In genomic region chr9:107422189-107422802, GRCh38 we compare ENCODE assay signal across 8 cellular contexts.
DNase-seq lines count a peak whose midpoint lies in the region; ATAC-seq and TF ChIP-seq lines count a peak whose summit lies in the region.

No MANE protein-coding gene starts in this region.

- H3K27me3 ChIP-seq in MG63 (no peaks in the 10 kb centered on the region), lower lobe of right lung (ENCODE audit: low read depth) (no peaks in the 10 kb centered on the region)
- H3K27me3 ChIP-seq in CD4-positive, alpha-beta memory T cell (ENCODE audit: insufficient read depth, low read length) = no peaks in the 10 kb centered on the region

- CTCF ChIA-PET in CD4-positive, alpha-beta memory T cell (lab: Charles Lee; ENCODE audit: partially characterized antibody) = interaction anchor here (1.6 kb wide), 1 partner anchor 1532 kb away, joined by 4 read pairs; no protein-coding TSS in a partner anchor

- H3K36me3 ChIP-seq in MG63 = no peaks in the 10 kb centered on the region
- H3K36me3 ChIP-seq in lower lobe of right lung = no peaks in the 10 kb centered on the region
- no peaks in the 10 kb centered on the region for H3K36me3 ChIP-seq in CD4-positive, alpha-beta memory T cell (ENCODE audit: insufficient read depth, low read length)

- POLR2A ChIA-PET in CD4-positive, alpha-beta memory T cell (lab: Charles Lee; ENCODE audit: partially characterized antibody) = interaction anchor here (0.7 kb wide), 1 partner anchor 67 kb away, joined by 3 read pairs; the partner anchor contains the start of gene KLF4

- peaks cover 10% of the 10 kb centered on the region for H3K4me1 Mint-ChIP-seq in CD14-positive monocyte
- peaks cover 1 to 8% (median 4%) of the 10 kb centered on the region in 4 donors for H3K4me1 Mint-ChIP-seq in CD4-positive, alpha-beta memory T cell

- intact Hi-C loops in CD14-positive monocyte (cut with micrococcal nuclease) = loop anchor here (5.0 to 10.0 kb wide), 3 partner anchors 1143 to 1530 kb away; no protein-coding TSS in a partner anchor
- intact Hi-C loops in lower lobe of right lung (cut with DNase I) = no loop called here
- intact Hi-C loops in CD4-positive, alpha-beta memory T cell (cut with micrococcal nuclease) = no loop called here

- ATAC-seq in lower lobe of right lung = peak; percentile 76 to 82

- no peaks in the 10 kb centered on the region for H3K36me3 Mint-ChIP-seq in CD14-positive monocyte
- H3K36me3 Mint-ChIP-seq in CD4-positive, alpha-beta memory T cell = no peaks in the 10 kb centered on the region

- H3K9me3 ChIP-seq in MG63 (no peaks in the 10 kb centered on the region), lower lobe of right lung (no peaks in the 10 kb centered on the region)
- H3K9me3 ChIP-seq in CD4-positive, alpha-beta memory T cell (ENCODE audit: control insufficient read depth in 1 of 2, low read length in 2 of 2) = no peaks in the 10 kb centered on the region

- H3K27me3 Mint-ChIP-seq in CD14-positive monocyte (ENCODE audit: low read depth in 3 of 3) = peaks cover 4 to 9% (median 8%) of the 10 kb centered on the region in 3 donors
- peaks cover 4 to 8% of the 10 kb centered on the region in 2 donors for H3K27me3 Mint-ChIP-seq in CD4-positive, alpha-beta memory T cell

- H3K4me3 ChIP-seq in MG63 = no peak overlapping the region
- H3K4me3 ChIP-seq in lower lobe of right lung = no peak overlapping the region
- no peak overlapping the region for H3K4me3 ChIP-seq in CD4-positive, alpha-beta memory T cell (ENCODE audit: low read length in 2 of 2)

- H3K9me3 Mint-ChIP-seq in CD14-positive monocyte = peaks cover 0 to 3% (median 0%) of the 10 kb centered on the region in 7 donors
- H3K9me3 Mint-ChIP-seq in CD4-positive, alpha-beta memory T cell = no peaks in the 10 kb centered on the region

- DNase-seq in CD14-positive monocyte (ENCODE audit: low spot score) = peak; percentile 65
- DNase-seq in GM20000 (ENCODE audit: low spot score) = peak; percentile 45
- peak; percentile 73 for DNase-seq in MG63
- peak; percentile 53 to 82 for DNase-seq in SHP77 (lab: John Stamatoyannopoulos, UW)
- peak; percentile 22 to 65 for DNase-seq in dermis microvascular lymphatic vessel endothelial cell (ENCODE audit: low read depth in 2 of 2)
- DNase-seq in lower lobe of right lung = peak; percentile 80
- peak; percentile 51 for DNase-seq in superior temporal gyrus (ENCODE audit: extremely low spot score)
- DNase-seq in CD4-positive, alpha-beta memory T cell = no peak

- no peak overlapping the region for H3K27ac Mint-ChIP-seq in CD14-positive monocyte
- no peak overlapping the region for H3K27ac Mint-ChIP-seq in CD4-positive, alpha-beta memory T cell

- H3K27ac ChIP-seq in lower lobe of right lung = no peak overlapping the region
- no peak overlapping the region for H3K27ac ChIP-seq in CD4-positive, alpha-beta memory T cell (ENCODE audit: low read depth, low read length)

- H3K4me1 ChIP-seq in lower lobe of right lung = peaks cover 14% of the 10 kb centered on the region
- H3K4me1 ChIP-seq in CD4-positive, alpha-beta memory T cell (ENCODE audit: insufficient read depth, low read length) = no peaks in the 10 kb centered on the region

- peak; percentile 76 for TF ChIP-seq CTCF in CD14-positive monocyte (IDR thresholded peaks at IDR 0.05)
- peak; percentile 56 for TF ChIP-seq CTCF in GM20000 (IDR thresholded peaks at IDR 0.05; ENCODE audit: extremely low read depth, missing control alignments)
- TF ChIP-seq CTCF in lower lobe of right lung (IDR thresholded peaks at IDR 0.05) = peak; percentile 76

- H3K4me3 Mint-ChIP-seq in CD14-positive monocyte = no peak overlapping the region
- no peak overlapping the region for H3K4me3 Mint-ChIP-seq in CD4-positive, alpha-beta memory T cell

Comparison
In these comparisons a context has a peak if more than half of its experiments do, and no peak if none do; other contexts are left out.
1. DNase-seq: peak in CD14-positive monocyte (single experiment), GM20000 (single experiment), MG63 (single experiment), SHP77 (2 of 2), dermis microvascular lymphatic vessel endothelial cell (2 of 2), lower lobe of right lung (single experiment) and superior temporal gyrus (single experiment); none in CD4-positive, alpha-beta memory T cell (0 of 5).
2. intact Hi-C loops: an anchor here in CD14-positive monocyte (5.0 to 10.0 kb wide); none called in lower lobe of right lung and CD4-positive, alpha-beta memory T cell.
3. Peak in every context shown above with its lines, with median percentiles within 50 percentile points of each other: CTCF ChIP-seq.